ENCODE assay signal across 22 cellular contexts in the genomic region with DNA sequence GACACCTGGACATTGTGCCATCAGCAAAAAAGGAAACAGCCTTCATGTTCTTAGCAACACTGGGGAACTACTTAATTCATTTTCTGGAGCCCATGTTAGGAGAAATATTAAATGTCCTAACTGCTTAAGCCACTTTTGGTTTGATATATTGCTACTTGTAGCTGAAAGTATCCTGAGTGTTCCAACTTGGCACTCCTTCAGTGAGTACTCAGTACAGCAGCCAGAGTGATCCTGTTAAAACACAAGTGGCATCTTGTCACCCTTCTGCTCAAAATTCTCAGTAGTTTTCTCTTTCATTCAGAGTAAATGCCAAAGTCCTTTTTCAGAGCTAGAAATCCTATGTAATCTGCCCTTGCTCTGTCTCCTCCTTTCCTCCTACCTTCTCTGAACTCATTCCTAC.
"Had no signal": no experiment of that assay in that cellular context is flagged by ENCODE, and none has a peak within 500 bp of the region (broad histone marks: within the 10 kb centered on the region; RNA-seq: fewer than 3 reads in every experiment).

No MANE protein-coding gene starts in this region.

- H3K36me3 ChIP-seq: heart left ventricle, lower lobe of right lung, spleen, transverse colon had no signal

- H3K27ac ChIP-seq: coronary artery, heart left ventricle, lower lobe of right lung, spleen, testis, transverse colon had no signal

- H3K4me1 ChIP-seq: heart left ventricle, lower lobe of right lung, spleen, testis, transverse colon had no signal

- H3K27me3 ChIP-seq: heart left ventricle, spleen, testis, transverse colon had no signal

- DNase-seq: effector CD4-positive, alpha-beta T cell; endodermal cell; erythroblast; foreskin melanocyte; heart left ventricle; hippocampal formation; lower lobe of right lung; mesenchymal stem cell; midbrain; posterior cingulate gyrus; spleen; stimulated activated CD4-positive, alpha-beta T cell treated with anti-CD3 and anti-CD28 coated beads, Interleukin-15, amount 100 ng/mL, for 24 hours; stimulated activated CD4-positive, alpha-beta T cell treated with anti-CD3 and anti-CD28 coated beads, Interleukin-1b, Interleukin-23, amount 100 ng/mL, for 48 hours; stimulated activated CD4-positive, alpha-beta T cell treated with anti-CD3 and anti-CD28 coated beads, Interleukin-4, amount 100 ng/mL, for 4 hours; stimulated activated naive B cell treated with anti-CD40 and anti-IgM and Interleukin-4, amounts not matched to agents 10 μg/mL and 1 μg/mL and 100 μg/mL, for 72 hours; stimulated activated naive CD8-positive, alpha-beta T cell treated with anti-CD3 and anti-CD28 coated beads, Interleukin-15, amount 100 ng/mL, for 72 hours; testis; transverse colon had no signal

- H3K4me3 ChIP-seq: coronary artery, heart left ventricle, lower lobe of right lung, spleen, testis, transverse colon had no signal

- ATAC-seq: heart left ventricle; left lobe of liver; lower lobe of right lung; natural killer cell treated with Interleukin-12 subunit alpha and Interleukin-12 subunit beta and Interleukin-15 and Interleukin-18, amount 100 ng/mL, for 72 hours; sciatic nerve; stimulated activated naive B cell treated with anti-CD40 and anti-IgM and Interleukin-4, amounts not matched to agents 10 μg/mL and 1 μg/mL and 100 μg/mL, for 72 hours; stimulated activated naive CD8-positive, alpha-beta T cell treated with anti-CD3 and anti-CD28 coated beads, Interleukin-15, amount 100 ng/mL, for 72 hours had no signal

- H3K9me3 ChIP-seq: lower lobe of right lung, testis, transverse colon had no signal
